22 cellular contexts compared by ENCODE assay signal in the genomic region with DNA sequence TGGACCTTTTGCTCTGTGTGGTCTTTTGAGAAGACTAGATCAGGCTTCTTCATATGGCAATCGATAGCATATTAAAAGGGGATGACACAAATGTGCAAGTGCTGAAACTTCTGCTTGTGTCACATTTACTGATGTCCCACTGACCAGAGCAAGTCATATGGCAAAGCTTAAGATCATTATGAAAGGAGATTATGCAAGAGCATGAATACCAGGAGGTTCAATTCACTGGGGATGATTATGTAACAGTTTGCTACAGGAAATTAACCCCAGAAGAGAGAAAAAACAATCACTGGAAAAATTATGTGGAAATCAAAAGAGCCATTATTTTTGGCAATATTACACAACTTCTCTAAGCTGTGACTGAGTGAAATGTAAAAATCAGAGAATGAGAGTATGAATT. TPM values are rescaled to one million over a fixed set of nuclear protein-coding genes. Genes with fewer than 3 reads are reported as not detected.
DNase-seq lines count a peak whose midpoint lies in the region; ATAC-seq, FAIRE-seq and TF ChIP-seq lines count a peak whose summit lies in the region.
"Had no signal": no experiment of that assay in that cellular context is flagged by ENCODE, and none has a peak within 500 bp of the region (broad histone marks: within the 10 kb centered on the region; RNA-seq: fewer than 3 reads in every experiment).

No MANE protein-coding gene starts in this region.

- H3K27me3 ChIP-seq in bronchial epithelial cell (ENCODE audit: control insufficient read depth, insufficient read depth, low read length) (peaks cover 45% of the 10 kb centered on the region), brain microvascular endothelial cell (replicated peaks) (peaks cover 80% of the 10 kb centered on the region)

- TF ChIP-seq CTCF in NB4 (IDR thresholded peaks at IDR 0.05; ENCODE audit: low read depth, low read length) (no peak), bronchial epithelial cell (IDR thresholded peaks at IDR 0.05; ENCODE audit: insufficient read depth, low read length, severe bottlenecking) (no peak), brain microvascular endothelial cell (IDR thresholded peaks at IDR 0.05; ENCODE audit: low read depth, low read length, missing control alignments) (no peak)

- H3K4me3 ChIP-seq in NB4 (ENCODE audit: low read depth, low read length) (no peak overlapping the region), bronchial epithelial cell (ENCODE audit: low read depth, low read length) (no peak overlapping the region), brain microvascular endothelial cell (ENCODE audit: low read depth, low read length) (no peak overlapping the region)
- H3K4me3 ChIP-seq: cardiac muscle cell, MG63, PC-9, upper lobe of left lung had no signal

- no peak for TF ChIP-seq POLR2A in NB4 (IDR thresholded peaks at IDR 0.05; ENCODE audit: extremely low read depth, insufficient read length)

- in situ Hi-C loops in brain microvascular endothelial cell (cut with HindIII; ENCODE audit: low pct_ligation_motif_present, low sequenced_read_pairs), result no loop called here

- no peaks in the 10 kb centered on the region for H3K36me3 ChIP-seq in bronchial epithelial cell (ENCODE audit: control insufficient read depth, insufficient read depth, low read length)
- H3K36me3 ChIP-seq in brain microvascular endothelial cell (replicated peaks), result no peaks in the 10 kb centered on the region
- H3K36me3 ChIP-seq: cardiac muscle cell, MG63, upper lobe of left lung had no signal

- H3K27ac ChIP-seq in brain microvascular endothelial cell, result no peak overlapping the region
- H3K27ac ChIP-seq: 22Rv1, cardiac muscle cell, PC-9, upper lobe of left lung had no signal

- DNase-seq in NCI-H1436 treated with DMSO at 0.1 percent for 48 hours (lab: John Stamatoyannopoulos, UW) (peak; percentile 26), NCI-H1436 (lab: John Stamatoyannopoulos, UW) (no peak), NB4 (ENCODE audit: low read depth) (peak; percentile 92), bronchial epithelial cell (ENCODE audit: low read depth) (peak; percentile 51), renal cortical epithelial cell (ENCODE audit: low read depth) (peak; percentile 51), anterior cingulate cortex (lab: John Stamatoyannopoulos, UW) (no peak), brain microvascular endothelial cell (no peak)
- DNase-seq: activated naive CD4-positive, alpha-beta T cell treated with anti-CD3 and anti-CD28 coated beads for 36 hours; CD4-positive, CD25-positive, alpha-beta regulatory T cell; DND-41; HFFc6; left colon; MG63; NCI-H2081; PC-9; SK-N-SH; upper lobe of left lung had no signal

- no peak for ATAC-seq in HG03280 (IDR thresholded peaks at IDR 0.05; ENCODE audit: unreplicated experiment)
- ATAC-seq: left colon had no signal

- no peak for FAIRE-seq in bronchial epithelial cell (lab: Jason Lieb, UNC)
- FAIRE-seq: HTR-8/SVneo had no signal

RNA-seq across cellular contexts. Expression of a gene that starts 13.7 kb away (rescaled TPM):
- total RNA-seq in bronchial epithelial cell (not detected in 2 replicates), renal cortical epithelial cell (not detected in 2 replicates)
- total RNA-seq: activated naive CD4-positive, alpha-beta T cell treated with anti-CD3 and anti-CD28 coated beads for 36 hours; cardiac muscle cell; CD4-positive, CD25-positive, alpha-beta regulatory T cell; fibroblast of lung; HFFc6; left colon; PC-9; upper lobe of left lung had no signal

RNA-seq across cellular contexts. Expression of a gene that starts 24.4 kb away (rescaled TPM):
- total RNA-seq in bronchial epithelial cell, result 94.8 and 95.5 TPM in 2 replicates
- total RNA-seq in renal cortical epithelial cell, result 104 and 249 TPM in 2 replicates

Comparison
In these comparisons a context has a peak if more than half of its experiments do, and no peak if none do; other contexts are left out.
1. DNase-seq: peak in NCI-H1436 treated with DMSO at 0.1 percent for 48 hours (single experiment), NB4 (single experiment), bronchial epithelial cell (single experiment) and renal cortical epithelial cell (single experiment); none in NCI-H1436 (single experiment), anterior cingulate cortex (0 of 58) and brain microvascular endothelial cell (single experiment).